ENCODE assay signal across 8 cellular contexts in the genomic region with DNA sequence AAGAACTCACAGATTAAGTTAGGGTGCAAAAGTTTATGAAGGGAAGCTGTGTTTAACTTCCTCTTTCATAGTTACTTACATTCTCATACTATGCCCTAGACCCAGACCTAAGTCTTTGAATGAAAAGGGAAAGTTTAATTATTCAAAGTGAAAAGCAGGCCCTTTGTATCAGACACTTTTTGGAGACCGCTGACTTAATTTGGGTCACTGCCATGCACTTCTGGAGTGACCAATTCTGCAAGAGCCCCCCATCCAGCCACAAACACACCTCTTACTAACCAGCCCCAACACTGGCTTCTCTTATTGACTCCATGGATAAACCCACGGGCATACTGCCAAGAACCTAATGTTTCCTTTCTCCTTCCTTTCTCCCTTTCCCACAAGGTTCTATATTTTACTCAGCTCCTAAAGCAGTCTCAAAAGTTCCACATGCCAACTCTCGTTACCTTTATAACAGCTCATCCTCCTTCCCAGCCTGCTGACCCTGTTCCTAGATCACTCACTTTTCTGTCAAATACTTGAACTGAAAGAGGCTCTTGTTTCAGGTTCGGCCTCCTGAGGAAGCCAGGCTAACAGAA. TPM values are rescaled to one million over a fixed set of nuclear protein-coding genes. Genes with fewer than 3 reads are reported as not detected.
A peak's percentile ranks its signal among the peaks of the same experiment; 100 is the strongest.
DNase-seq lines count a peak whose midpoint lies in the region; ATAC-seq and TF ChIP-seq lines count a peak whose summit lies in the region.

No MANE protein-coding gene starts in this region.

- CTCF ChIA-PET in CD8-positive, alpha-beta memory T cell (lab: Charles Lee): no interaction called here
- CTCF ChIA-PET in activated B cell treated with CpG ODN at 0.5 μM for 24 hours (lab: Charles Lee): no interaction called here

- peak overlapping the region; percentile 2 to 93 (median 72) for H3K27ac Mint-ChIP-seq in CD8-positive, alpha-beta memory T cell
- peak overlapping the region; percentile 76 for H3K27ac Mint-ChIP-seq in activated B cell treated with CpG ODN at 0.5 μM for 24 hours
- peak overlapping the region; percentile 43 to 55 for H3K27ac Mint-ChIP-seq in natural killer cell treated with Interleukin-12 subunit alpha and Interleukin-12 subunit beta and Interleukin-15 and Interleukin-18, amount 100 ng/mL, for 72 hours

- no peak overlapping the region for H3K27ac ChIP-seq in CD8-positive, alpha-beta memory T cell (ENCODE audit: low read depth, low read length)
- H3K27ac ChIP-seq in stomach: peak overlapping the region in 1 of 5 donors; percentile 10

- TF ChIP-seq POLR2A in stomach (IDR thresholded peaks at IDR 0.05): no peak

- peaks cover 4 to 51% (median 9%) of the 10 kb centered on the region in 3 donors for H3K36me3 Mint-ChIP-seq in CD8-positive, alpha-beta memory T cell
- H3K36me3 Mint-ChIP-seq in activated B cell treated with CpG ODN at 0.5 μM for 24 hours (ENCODE audit: low read depth): peaks cover 50% of the 10 kb centered on the region
- H3K36me3 Mint-ChIP-seq in natural killer cell treated with Interleukin-12 subunit alpha and Interleukin-12 subunit beta and Interleukin-15 and Interleukin-18, amount 100 ng/mL, for 72 hours: peaks cover 26% of the 10 kb centered on the region

- no peak overlapping the region for H3K4me3 Mint-ChIP-seq in CD8-positive, alpha-beta memory T cell
- peak overlapping the region; percentile 1 for H3K4me3 Mint-ChIP-seq in activated B cell treated with CpG ODN at 0.5 μM for 24 hours
- H3K4me3 Mint-ChIP-seq in natural killer cell treated with Interleukin-12 subunit alpha and Interleukin-12 subunit beta and Interleukin-15 and Interleukin-18, amount 100 ng/mL, for 72 hours: peak overlapping the region; percentile 0

- no peaks in the 10 kb centered on the region for H3K9me3 ChIP-seq in CD8-positive, alpha-beta memory T cell (ENCODE audit: low read length)
- no peaks in the 10 kb centered on the region for H3K9me3 ChIP-seq in stomach

- H3K27me3 ChIP-seq in CD8-positive, alpha-beta memory T cell (ENCODE audit: insufficient read depth, low read length, poor library complexity, severe bottlenecking): no peaks in the 10 kb centered on the region
- no peaks in the 10 kb centered on the region for H3K27me3 ChIP-seq in stomach

- TF ChIP-seq EP300 in stomach (IDR thresholded peaks at IDR 0.05): no peak

- H3K4me1 ChIP-seq in CD8-positive, alpha-beta memory T cell (ENCODE audit: insufficient read depth, low read length): no peaks in the 10 kb centered on the region
- H3K4me1 ChIP-seq in stomach: peaks cover 5 to 33% (median 17%) of the 10 kb centered on the region in 4 donors

- POLR2A ChIA-PET in CD8-positive, alpha-beta memory T cell (lab: Charles Lee): interaction anchor here (0.7 to 1.4 kb wide), 2 partner anchors 35 to 654 kb away, joined by 4 to 5 read pairs; partner anchors contain the start of genes ABCE1 and ANAPC10
- POLR2A ChIA-PET in activated B cell treated with CpG ODN at 0.5 μM for 24 hours (lab: Charles Lee): interaction anchor here (2.0 kb wide), 1 partner anchor 35 kb away, joined by 8 read pairs; the partner anchor contains the start of genes ABCE1 and ANAPC10

- ATAC-seq in GM19035 (IDR thresholded peaks at IDR 0.05; ENCODE audit: unreplicated experiment) (peak; percentile 65), HG03097 (IDR thresholded peaks at IDR 0.05; ENCODE audit: low FRiP score, unreplicated experiment) (peak; percentile 67), activated B cell treated with CpG ODN at 0.5 μM for 24 hours (ENCODE audit: low read depth) (peak; percentile 76)
- peak; percentile 28 to 72 for ATAC-seq in natural killer cell treated with Interleukin-12 subunit alpha and Interleukin-12 subunit beta and Interleukin-15 and Interleukin-18, amount 100 ng/mL, for 72 hours

- H3K27me3 Mint-ChIP-seq in CD8-positive, alpha-beta memory T cell: peaks cover 0 to 2% of the 10 kb centered on the region in 2 donors
- no peaks in the 10 kb centered on the region for H3K27me3 Mint-ChIP-seq in activated B cell treated with CpG ODN at 0.5 μM for 24 hours
- no peaks in the 10 kb centered on the region for H3K27me3 Mint-ChIP-seq in natural killer cell treated with Interleukin-12 subunit alpha and Interleukin-12 subunit beta and Interleukin-15 and Interleukin-18, amount 100 ng/mL, for 72 hours

- intact Hi-C loops in activated B cell treated with CpG ODN at 0.5 μM for 24 hours (cut with micrococcal nuclease): loop anchor here (2.0 to 5.0 kb wide), 2 partner anchors 14 to 35 kb away; partner anchors contain the start of genes ABCE1 and ANAPC10
- intact Hi-C loops in stomach (cut with DNase I; ENCODE audit: low total_unique reads): no loop called here

- 42 to 58% (median 44%) methylated on average over 4 of the region's 4 CpGs for WGBS in stomach, 5 donors

- H3K9me3 Mint-ChIP-seq in CD8-positive, alpha-beta memory T cell: no peaks in the 10 kb centered on the region
- H3K9me3 Mint-ChIP-seq in activated B cell treated with CpG ODN at 0.5 μM for 24 hours: no peaks in the 10 kb centered on the region
- H3K9me3 Mint-ChIP-seq in natural killer cell treated with Interleukin-12 subunit alpha and Interleukin-12 subunit beta and Interleukin-15 and Interleukin-18, amount 100 ng/mL, for 72 hours: no peaks in the 10 kb centered on the region

- no peak for DNase-seq in CD8-positive, alpha-beta memory T cell
- DNase-seq in activated B cell treated with CpG ODN at 0.5 μM for 24 hours: no peak
- DNase-seq in natural killer cell treated with Interleukin-12 subunit alpha and Interleukin-12 subunit beta and Interleukin-15 and Interleukin-18, amount 100 ng/mL, for 72 hours (ENCODE audit: low spot score): no peak
- DNase-seq in stomach: no peak
- DNase-seq in inferior parietal cortex (ENCODE audit: extremely low spot score): no peak
- DNase-seq in NCI-H2171 treated with DMSO at 0.1 percent for 48 hours (lab: John Stamatoyannopoulos, UW): no peak

- H3K36me3 ChIP-seq in CD8-positive, alpha-beta memory T cell (ENCODE audit: insufficient read depth, low read length): no peaks in the 10 kb centered on the region
- H3K36me3 ChIP-seq in stomach: peaks cover 11 to 45% (median 34%) of the 10 kb centered on the region in 4 donors

- no peak overlapping the region for H3K4me3 ChIP-seq in CD8-positive, alpha-beta memory T cell (ENCODE audit: low read length)
- H3K4me3 ChIP-seq in stomach: no peak overlapping the region

- TF ChIP-seq CTCF in activated B cell treated with CpG ODN at 0.5 μM for 24 hours (IDR thresholded peaks at IDR 0.05): no peak
- no peak for TF ChIP-seq CTCF in stomach (IDR thresholded peaks at IDR 0.05)

- H3K4me1 Mint-ChIP-seq in CD8-positive, alpha-beta memory T cell: peaks cover 30 to 58% (median 57%) of the 10 kb centered on the region in 3 donors
- H3K4me1 Mint-ChIP-seq in activated B cell treated with CpG ODN at 0.5 μM for 24 hours: peaks cover 29% of the 10 kb centered on the region
- H3K4me1 Mint-ChIP-seq in natural killer cell treated with Interleukin-12 subunit alpha and Interleukin-12 subunit beta and Interleukin-15 and Interleukin-18, amount 100 ng/mL, for 72 hours (ENCODE audit: low read depth in 2 of 2): peaks cover 24 to 38% of the 10 kb centered on the region in 2 donors

RNA-seq across cellular contexts. Expression of gene ABCE1, which starts 34.5 kb away (rescaled TPM):
- 100 to 1,000 TPM; 170 to 179 TPM for total RNA-seq in CD8-positive, alpha-beta memory T cell
- 59.7 TPM for polyA plus RNA-seq in CD8-positive, alpha-beta memory T cell
- total RNA-seq in activated B cell treated with CpG ODN at 0.5 μM for 24 hours: 75.5 and 81.6 TPM in 2 replicates
- 100 to 1,000 TPM in 1 of 2 donors, 10 to 100 TPM in 1; 89.7 to 119 TPM for total RNA-seq in natural killer cell treated with Interleukin-12 subunit alpha and Interleukin-12 subunit beta and Interleukin-15 and Interleukin-18, amount 100 ng/mL, for 72 hours
- total RNA-seq in stomach: 100 to 1,000 TPM in 1 of 5 donors, 10 to 100 TPM in 4; 20.0 to 108 (median 74.6) TPM
- polyA plus RNA-seq in stomach: 10 to 100 TPM; 16.9 to 21.5 (median 19.5) TPM

RNA-seq across cellular contexts. Expression of gene ANAPC10, which starts 34.6 kb away (rescaled TPM):
- total RNA-seq in CD8-positive, alpha-beta memory T cell: 10 to 100 TPM; 26.0 to 26.8 TPM
- polyA plus RNA-seq in CD8-positive, alpha-beta memory T cell: 39.0 TPM
- total RNA-seq in activated B cell treated with CpG ODN at 0.5 μM for 24 hours (18.2 and 21.8 TPM in 2 replicates), stomach (10 to 100 TPM in 2 of 5 donors, 1 to 10 TPM in 3; 2.6 to 42.0 (median 6.1) TPM)
- 10 to 100 TPM; 33.9 to 37.4 TPM for total RNA-seq in natural killer cell treated with Interleukin-12 subunit alpha and Interleukin-12 subunit beta and Interleukin-15 and Interleukin-18, amount 100 ng/mL, for 72 hours
- 10 to 100 TPM; 13.5 to 18.8 (median 14.5) TPM for polyA plus RNA-seq in stomach

RNA-seq across cellular contexts. Expression of gene OTUD4, which starts 47.8 kb away (rescaled TPM):
- total RNA-seq in CD8-positive, alpha-beta memory T cell: 10 to 100 TPM; 68.0 to 68.1 TPM
- 17.4 TPM for polyA plus RNA-seq in CD8-positive, alpha-beta memory T cell
- 45.2 and 47.3 TPM in 2 replicates for total RNA-seq in activated B cell treated with CpG ODN at 0.5 μM for 24 hours
- 10 to 100 TPM; 44.1 to 60.8 TPM for total RNA-seq in natural killer cell treated with Interleukin-12 subunit alpha and Interleukin-12 subunit beta and Interleukin-15 and Interleukin-18, amount 100 ng/mL, for 72 hours
- 10 to 100 TPM in 4 of 5 donors, 1 to 10 TPM in 1; 6.4 to 53.8 (median 39.7) TPM for total RNA-seq in stomach
- 1 to 10 TPM; 5.2 to 7.3 (median 5.2) TPM for polyA plus RNA-seq in stomach

Comparison
In these comparisons a context has a peak if more than half of its experiments do, and no peak if none do; other contexts are left out.
1. H3K4me3 Mint-ChIP-seq: peak in activated B cell treated with CpG ODN at 0.5 μM for 24 hours (single experiment) and natural killer cell treated with Interleukin-12 subunit alpha and Interleukin-12 subunit beta and Interleukin-15 and Interleukin-18, amount 100 ng/mL, for 72 hours (single experiment); none in CD8-positive, alpha-beta memory T cell (0 of 7).
2. Peak in every context shown above with its lines, with median percentiles within 50 percentile points of each other: H3K27ac Mint-ChIP-seq and ATAC-seq.